Comparison of ENCODE assay signal across 10 cellular contexts in genomic region chr20:62355527-62356142, GRCh38. TPM values are rescaled to one million over a fixed set of nuclear protein-coding genes. Genes with fewer than 3 reads are reported as not detected.
A peak's percentile ranks its signal among the peaks of the same experiment; 100 is the strongest.
DNase-seq lines count a peak whose midpoint lies in the region; ATAC-seq and TF ChIP-seq lines count a peak whose summit lies in the region.
"Had no signal": no experiment of that assay in that cellular context is flagged by ENCODE, and none has a peak within 500 bp of the region (broad histone marks: within the 10 kb centered on the region; RNA-seq: fewer than 3 reads in every experiment).

No MANE protein-coding gene starts in this region.

- peak overlapping the region; percentile 56 for H2BK5ac ChIP-seq in neuronal stem cell (ENCODE audit: low read length)

- peak overlapping the region; percentile 4 for H2BK15ac ChIP-seq in neuronal stem cell (ENCODE audit: low read length)

- H3K14ac ChIP-seq in neuronal stem cell (ENCODE audit: low read length) = peak overlapping the region; percentile 75

- ATAC-seq in GM21786 (IDR thresholded peaks at IDR 0.05; ENCODE audit: unreplicated experiment) (no peak), HG02763 (IDR thresholded peaks at IDR 0.05; ENCODE audit: unreplicated experiment) (no peak)
- ATAC-seq: activated T-helper 17 cell treated with anti-CD3 and anti-CD28 coated beads, Interleukin-2, amount 50 U/mL, for 72 hours; naive thymus-derived CD4-positive, alpha-beta T cell had no signal

- H3K4me1 ChIP-seq in BE2C (peaks cover 50% of the 10 kb centered on the region), NT2/D1 (ENCODE audit: insufficient read depth, insufficient read length) (peaks cover 47% of the 10 kb centered on the region), neuronal stem cell (ENCODE audit: control insufficient read depth in 2 of 2, insufficient read depth in 1 of 2, low read depth in 1 of 2, low read length in 2 of 2) (peaks cover 24 to 32% of the 10 kb centered on the region in 2 donors)

- peaks cover 40% of the 10 kb centered on the region for H3K79me1 ChIP-seq in neuronal stem cell (ENCODE audit: low read depth, low read length)

- H3K4me3 ChIP-seq in BE2C (ENCODE audit: low read depth, low read length) (no peak overlapping the region), NT2/D1 (ENCODE audit: insufficient read length, low read depth) (no peak overlapping the region), fibroblast of pulmonary artery (replicated peaks; ENCODE audit: low read depth, low read length) (no peak overlapping the region), neuronal stem cell (ENCODE audit: low read length in 2 of 2) (no peak overlapping the region)

- H3K36me3 ChIP-seq in BE2C = no peaks in the 10 kb centered on the region
- H3K36me3 ChIP-seq in NT2/D1 (ENCODE audit: insufficient read depth, insufficient read length, low read length) = peaks cover 67% of the 10 kb centered on the region
- H3K36me3 ChIP-seq in neuronal stem cell (replicated peaks in 1 of 2; ENCODE audit: control insufficient read depth in 2 of 2, insufficient read depth in 2 of 2, low read length in 2 of 2) = peaks cover 16% of the 10 kb centered on the region in 2 donors

- peak overlapping the region; percentile 10 for H3K23ac ChIP-seq in neuronal stem cell (ENCODE audit: low read depth, low read length, poor library complexity)

- DNase-seq in BE2C (peak; percentile 8), NT2/D1 (ENCODE audit: low read depth, low spot score) (no peak), fibroblast of pulmonary artery (ENCODE audit: low read depth) (peak; percentile 53), neuronal stem cell (ENCODE audit: low spot score) (no peak), NOMO-1 treated with dmso at 0.1 percent for 144 hours (lab: John Stamatoyannopoulos, UW; ENCODE audit: unreplicated experiment) (no peak)
- no peak for DNase-seq in activated effector memory CD4-positive, alpha-beta T cell treated with Interleukin-2 at 50 U/mL for 16 hours
- DNase-seq: naive thymus-derived CD4-positive, alpha-beta T cell had no signal

- no CpG with 5 or more reads among the region's 19 CpGs for WGBS in neuronal stem cell (ENCODE audit: extremely low coverage in 2 of 2, insufficient read length in 2 of 2, insufficient replicate concordance in 1 of 2), 2 donors

- H3K4me2 ChIP-seq in neuronal stem cell (ENCODE audit: insufficient read depth, low read length, poor library complexity, severe bottlenecking) = no peak overlapping the region

- no peak overlapping the region for H4K8ac ChIP-seq in neuronal stem cell (ENCODE audit: low read depth, low read length)

- H3K27ac ChIP-seq in neuronal stem cell (replicated peaks; ENCODE audit: low read length) = peak overlapping the region; percentile 10

- TF ChIP-seq CTCF in BE2C (IDR thresholded peaks at IDR 0.05; ENCODE audit: low read depth, low read length) (no peak), fibroblast of pulmonary artery (IDR thresholded peaks at IDR 0.05; ENCODE audit: low read length, missing control alignments) (no peak)

- H4K91ac ChIP-seq in neuronal stem cell (ENCODE audit: low read depth, low read length, poor library complexity) = no peak overlapping the region

- H2AK5ac ChIP-seq in neuronal stem cell (ENCODE audit: low read depth, low read length) = peak overlapping the region; percentile 78

- no peaks in the 10 kb centered on the region for H3K27me3 ChIP-seq in BE2C
- no peaks in the 10 kb centered on the region for H3K27me3 ChIP-seq in NT2/D1 (ENCODE audit: insufficient read depth, insufficient read length)
- no peaks in the 10 kb centered on the region for H3K27me3 ChIP-seq in neuronal stem cell (ENCODE audit: control insufficient read depth in 3 of 3, insufficient read depth in 3 of 3, low read depth in 1 of 3, low read length in 3 of 3)

- no peak overlapping the region for H2BK12ac ChIP-seq in neuronal stem cell (ENCODE audit: low read length)

- H2BK120ac ChIP-seq in neuronal stem cell (ENCODE audit: low read depth, low read length) = no peak overlapping the region

- peak overlapping the region; percentile 71 for H3K9ac ChIP-seq in NT2/D1 (ENCODE audit: insufficient read length, low read depth)
- H3K9ac ChIP-seq in neuronal stem cell (ENCODE audit: low read depth, low read length, poor library complexity) = peak overlapping the region; percentile 78

- no peak overlapping the region for H2AFZ ChIP-seq in neuronal stem cell (ENCODE audit: low read length)

- no peaks in the 10 kb centered on the region for H3K9me3 ChIP-seq in BE2C
- no peaks in the 10 kb centered on the region for H3K9me3 ChIP-seq in NT2/D1 (ENCODE audit: insufficient read depth, low read length)
- H3K9me3 ChIP-seq in neuronal stem cell (replicated peaks in 1 of 2; ENCODE audit: control insufficient read depth in 2 of 2, insufficient read depth in 1 of 2, low read depth in 1 of 2, low read length in 2 of 2) = no peaks in the 10 kb centered on the region

- peak overlapping the region; percentile 83 for H3K18ac ChIP-seq in neuronal stem cell (ENCODE audit: low read length)

- H3K4ac ChIP-seq in neuronal stem cell (ENCODE audit: low read length) = no peak overlapping the region

RNA-seq across cellular contexts. Expression of gene LAMA5, which starts 11.5 kb away (rescaled TPM):
- polyA plus RNA-seq in BE2C (2012; ENCODE audit: insufficient read depth, insufficient read length, low read depth) = 86.4 TPM
- 59.5 TPM for polyA plus RNA-seq in neuronal stem cell (2013, experiment 1 of 2)
- polyA plus RNA-seq in neuronal stem cell (2013, experiment 2 of 2) = 57.4 TPM
- polyA plus RNA-seq: naive thymus-derived CD4-positive, alpha-beta T cell had no signal

RNA-seq across cellular contexts. Expression of gene RPS21, which starts 31.3 kb away (rescaled TPM):
- 4,851 TPM for polyA plus RNA-seq in BE2C (2012; ENCODE audit: insufficient read depth, insufficient read length, low read depth)
- polyA plus RNA-seq in neuronal stem cell (2013, experiment 1 of 2) = 3,158 TPM
- polyA plus RNA-seq in neuronal stem cell (2013, experiment 2 of 2) = 3,117 TPM

RNA-seq across cellular contexts. Expression of gene CABLES2, which starts 51.5 kb away (rescaled TPM):
- 2.7 TPM for polyA plus RNA-seq in BE2C (2012; ENCODE audit: insufficient read depth, insufficient read length, low read depth)
- 15.0 TPM for polyA plus RNA-seq in neuronal stem cell (2013, experiment 1 of 2)
- polyA plus RNA-seq in neuronal stem cell (2013, experiment 2 of 2) = 14.9 TPM

RNA-seq across cellular contexts. Expression of gene ADRM1, which starts 52.8 kb away (rescaled TPM):
- 467 TPM for polyA plus RNA-seq in BE2C (2012; ENCODE audit: insufficient read depth, insufficient read length, low read depth)
- polyA plus RNA-seq in neuronal stem cell (2013, experiment 1 of 2) = 69.1 TPM
- polyA plus RNA-seq in neuronal stem cell (2013, experiment 2 of 2) = 69.0 TPM

Comparison
In these comparisons a context has a peak if more than half of its experiments do, and no peak if none do; other contexts are left out.
1. DNase-seq: peak in BE2C (single experiment) and fibroblast of pulmonary artery (single experiment); none in NT2/D1 (single experiment), neuronal stem cell (single experiment), NOMO-1 treated with dmso at 0.1 percent for 144 hours (single experiment) and activated effector memory CD4-positive, alpha-beta T cell treated with Interleukin-2 at 50 U/mL for 16 hours (single experiment).